ENCODE assay signal across 17 cellular contexts in genomic region chr1:113459279-113459678, GRCh38.
DNase-seq lines count a peak whose midpoint lies in the region; ATAC-seq and TF ChIP-seq lines count a peak whose summit lies in the region.
"Had no signal": no experiment of that assay in that cellular context is flagged by ENCODE, and none has a peak within 500 bp of the region (broad histone marks: within the 10 kb centered on the region; RNA-seq: fewer than 3 reads in every experiment).

No MANE protein-coding gene starts in this region.

- H3K9me3 Mint-ChIP-seq in MCF 10A (ENCODE audit: unreplicated experiment): no peaks in the 10 kb centered on the region
- peaks cover 6% of the 10 kb centered on the region for H3K9me3 Mint-ChIP-seq in CD8-positive, alpha-beta T cell
- H3K9me3 Mint-ChIP-seq: CD4-positive, alpha-beta T cell had no signal

- CTCF ChIA-PET in MCF 10A (lab: Yijun Ruan, JAX): interaction anchor here (0.6 to 0.7 kb wide), 2 partner anchors 48 to 59 kb away, joined by 3 to 4 read pairs; no protein-coding TSS in a partner anchor
- CTCF ChIA-PET in CD8-positive, alpha-beta T cell (lab: Charles Lee): no interaction called here

- H3K36me3 ChIP-seq in breast epithelium: no peaks in the 10 kb centered on the region
- no peaks in the 10 kb centered on the region for H3K36me3 ChIP-seq in CD8-positive, alpha-beta T cell (ENCODE audit: insufficient read depth, low read length)

- no TSS peak for BruUV-seq in MCF 10A (replicated peaks; lab: Mats Ljungman, UMichigan)

- peak; percentile 37 for DNase-seq in MCF 10A (ENCODE audit: unreplicated experiment)
- no peak for DNase-seq in breast epithelium (ENCODE audit: low spot score in 2 of 2)
- peak; percentile 59 for DNase-seq in choroid plexus epithelial cell (ENCODE audit: low read depth)
- DNase-seq in fibroblast of villous mesenchyme (ENCODE audit: low read depth): peak; percentile 4
- DNase-seq in SKM-1 treated with dmso at 0.1 percent for 144 hours (lab: John Stamatoyannopoulos, UW; ENCODE audit: unreplicated experiment): no peak
- DNase-seq in NCI-H2029 (lab: John Stamatoyannopoulos, UW): no peak
- no peak for DNase-seq in NCI-H526 (lab: John Stamatoyannopoulos, UW)
- no peak for DNase-seq in CD8-positive, alpha-beta T cell
- DNase-seq: BE2C; Calu3; CD4-positive, alpha-beta T cell; KG1; NCI-H1048; NCI-H1436 treated with DMSO at 0.1 percent for 48 hours; NCI-H524; Right ventricle myocardium superior had no signal

- H3K27me3 Mint-ChIP-seq in MCF 10A (ENCODE audit: insufficient read depth, unreplicated experiment): no peaks in the 10 kb centered on the region
- peaks cover 20% of the 10 kb centered on the region for H3K27me3 Mint-ChIP-seq in CD8-positive, alpha-beta T cell (ENCODE audit: low read depth)
- H3K27me3 Mint-ChIP-seq: CD4-positive, alpha-beta T cell had no signal

- POLR2A ChIA-PET in MCF 10A (lab: Yijun Ruan, JAX): interaction anchor here (0.6 to 2.5 kb wide), 5 partner anchors 10 to 83 kb away, joined by 3 to 8 read pairs (median 4); partner anchors contain the start of gene MAGI3
- POLR2A ChIA-PET in CD8-positive, alpha-beta T cell (lab: Charles Lee): no interaction called here

- intact Hi-C loops in MCF 10A (cut with micrococcal nuclease) (loop anchor here (10.0 kb wide), 1 partner anchor 446 kb away; the partner anchor contains the start of genes AP4B1 and DCLRE1B), breast epithelium (cut with DNase I; ENCODE audit: low total_unique reads) (no loop called here)
- intact Hi-C loops in CD8-positive, alpha-beta T cell (cut with DNase I, micrococcal nuclease): no loop called here

- no peak for TF ChIP-seq POLR2A in breast epithelium (IDR thresholded peaks at IDR 0.05)

- no peaks in the 10 kb centered on the region for H3K9me3 ChIP-seq in breast epithelium
- no peaks in the 10 kb centered on the region for H3K9me3 ChIP-seq in CD8-positive, alpha-beta T cell (ENCODE audit: low read length)
- H3K9me3 ChIP-seq: BE2C had no signal

- ATAC-seq in CD8-positive, alpha-beta T cell: no peak

- H3K4me3 ChIP-seq in breast epithelium (no peak overlapping the region), choroid plexus epithelial cell (ENCODE audit: low read depth, low read length) (no peak overlapping the region), fibroblast of villous mesenchyme (ENCODE audit: low read depth, low read length) (no peak overlapping the region)
- H3K4me3 ChIP-seq in CD8-positive, alpha-beta T cell (ENCODE audit: low read depth, low read length): no peak overlapping the region

- peak overlapping the region; percentile 76 for H3K27ac Mint-ChIP-seq in MCF 10A (ENCODE audit: low read depth, unreplicated experiment)
- H3K27ac Mint-ChIP-seq in CD8-positive, alpha-beta T cell: no peak overlapping the region
- H3K27ac Mint-ChIP-seq: CD4-positive, alpha-beta T cell had no signal

- no peak for TF ChIP-seq CTCF in MCF 10A (IDR thresholded peaks at IDR 0.05; ENCODE audit: unreplicated experiment)
- no peak for TF ChIP-seq CTCF in breast epithelium (IDR thresholded peaks at IDR 0.05)
- no peak for TF ChIP-seq CTCF in choroid plexus epithelial cell (conservative IDR thresholded peaks at IDR 0.05; ENCODE audit: low read depth, low read length)
- no peak for TF ChIP-seq CTCF in fibroblast of villous mesenchyme (IDR thresholded peaks at IDR 0.05; ENCODE audit: insufficient read depth, low read depth, low read length)
- no peak for TF ChIP-seq CTCF in CD8-positive, alpha-beta T cell (IDR thresholded peaks at IDR 0.05)

- H3K27ac ChIP-seq in breast epithelium: no peak overlapping the region
- no peak overlapping the region for H3K27ac ChIP-seq in CD8-positive, alpha-beta T cell (ENCODE audit: low read depth, low read length)
- H3K27ac ChIP-seq: 22Rv1 had no signal

- peaks cover 34% of the 10 kb centered on the region for H3K4me1 Mint-ChIP-seq in MCF 10A (ENCODE audit: insufficient read depth, unreplicated experiment)
- no peaks in the 10 kb centered on the region for H3K4me1 Mint-ChIP-seq in CD8-positive, alpha-beta T cell (ENCODE audit: low read depth)

- H3K4me3 Mint-ChIP-seq in MCF 10A (ENCODE audit: unreplicated experiment): peak overlapping the region; percentile 48
- no peak overlapping the region for H3K4me3 Mint-ChIP-seq in CD8-positive, alpha-beta T cell
- H3K4me3 Mint-ChIP-seq: CD4-positive, alpha-beta T cell had no signal

- no peaks in the 10 kb centered on the region for H3K36me3 Mint-ChIP-seq in MCF 10A (ENCODE audit: insufficient read depth, unreplicated experiment)
- no peaks in the 10 kb centered on the region for H3K36me3 Mint-ChIP-seq in CD8-positive, alpha-beta T cell

- H3K27me3 ChIP-seq in breast epithelium: no peaks in the 10 kb centered on the region
- no peaks in the 10 kb centered on the region for H3K27me3 ChIP-seq in CD8-positive, alpha-beta T cell (ENCODE audit: insufficient read depth, low read length)
- H3K27me3 ChIP-seq: BE2C had no signal

- H3K4me1 ChIP-seq in breast epithelium: no peaks in the 10 kb centered on the region
- no peaks in the 10 kb centered on the region for H3K4me1 ChIP-seq in CD8-positive, alpha-beta T cell (ENCODE audit: insufficient read depth, low read length)

Comparison
In these comparisons a context has a peak if more than half of its experiments do, and no peak if none do; other contexts are left out.
1. DNase-seq: peak in MCF 10A (single experiment), choroid plexus epithelial cell (single experiment) and fibroblast of villous mesenchyme (single experiment); none in breast epithelium (0 of 2), SKM-1 treated with dmso at 0.1 percent for 144 hours (single experiment), NCI-H2029 (single experiment), NCI-H526 (0 of 2) and CD8-positive, alpha-beta T cell (0 of 7).